ENCODE assay signal across 16 cellular contexts in the genomic region with DNA sequence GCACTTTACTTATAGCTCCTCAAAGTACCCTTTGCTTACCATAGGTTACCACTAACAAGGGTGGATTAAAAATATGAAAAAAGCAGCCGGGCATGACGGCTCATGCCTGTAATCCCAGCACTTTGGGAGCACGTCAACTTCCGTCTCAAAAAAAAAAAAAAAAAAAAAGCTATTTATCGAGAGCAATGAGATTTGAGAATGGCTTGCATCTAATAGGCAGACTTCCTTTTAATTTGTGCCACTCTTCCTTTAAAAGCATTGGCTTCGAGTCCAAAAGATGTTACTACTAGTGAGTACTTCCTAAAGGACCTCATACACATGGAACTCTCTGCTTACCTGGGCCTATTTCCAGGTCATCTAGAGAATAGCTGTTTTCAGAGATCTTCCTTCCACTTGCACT. TPM values are rescaled to one million over a fixed set of nuclear protein-coding genes. Genes with fewer than 3 reads are reported as not detected.
DNase-seq lines count a peak whose midpoint lies in the region; ATAC-seq and TF ChIP-seq lines count a peak whose summit lies in the region.
"Had no signal": no experiment of that assay in that cellular context is flagged by ENCODE, and none has a peak within 500 bp of the region (broad histone marks: within the 10 kb centered on the region; RNA-seq: fewer than 3 reads in every experiment).

No MANE protein-coding gene starts in this region.

- dilution Hi-C loops in mammary epithelial cell (cut with HindIII; ENCODE audit: low sequenced_read_pairs) = loop anchor here (5.0 kb wide), 1 partner anchor 77 kb away; the partner anchor contains the start of gene LIMA1

- H3K4me3 ChIP-seq in mammary epithelial cell (replicated peaks in 1 of 3; ENCODE audit: insufficient read depth in 1 of 3, low read depth in 2 of 3, low read length in 3 of 3) (no peak overlapping the region), esophagus squamous epithelium (no peak overlapping the region), suprapubic skin (peak overlapping the region; percentile 9)

- H3K4me3 Mint-ChIP-seq in MCF 10A (ENCODE audit: unreplicated experiment) (no peak overlapping the region), WTC11 (no peak overlapping the region)
- H3K4me3 Mint-ChIP-seq in activated T-cell treated with anti-CD3 and anti-CD28 coated beads, Interleukin-2, amount 50 U/mL, for 4 hours = no peak overlapping the region
- H3K4me3 Mint-ChIP-seq: CD14-positive monocyte; CD8-positive, alpha-beta T cell had no signal

- peaks cover 30% of the 10 kb centered on the region for H3K36me3 ChIP-seq in mammary epithelial cell (ENCODE audit: insufficient read depth, low read length)
- peaks cover 4 to 44% (median 8%) of the 10 kb centered on the region in 3 donors for H3K36me3 ChIP-seq in esophagus squamous epithelium
- H3K36me3 ChIP-seq in suprapubic skin = peaks cover 32% of the 10 kb centered on the region

- H3K4me1 Mint-ChIP-seq in MCF 10A (ENCODE audit: insufficient read depth, unreplicated experiment) (peaks cover 17% of the 10 kb centered on the region), WTC11 (peaks cover 23% of the 10 kb centered on the region)
- peaks cover 3% of the 10 kb centered on the region for H3K4me1 Mint-ChIP-seq in activated T-cell treated with anti-CD3 and anti-CD28 coated beads, Interleukin-2, amount 50 U/mL, for 4 hours (ENCODE audit: low read depth)
- H3K4me1 Mint-ChIP-seq: CD14-positive monocyte had no signal

- no peaks in the 10 kb centered on the region for H3K9me3 Mint-ChIP-seq in MCF 10A (ENCODE audit: unreplicated experiment)
- H3K9me3 Mint-ChIP-seq in WTC11 = no peaks in the 10 kb centered on the region
- H3K9me3 Mint-ChIP-seq in activated T-cell treated with anti-CD3 and anti-CD28 coated beads, Interleukin-2, amount 50 U/mL, for 4 hours = no peaks in the 10 kb centered on the region
- H3K9me3 Mint-ChIP-seq: CD14-positive monocyte; CD8-positive, alpha-beta T cell had no signal

- CTCF ChIA-PET in mammary epithelial cell (lab: Charles Lee; ENCODE audit: low non-redundant PET) = interaction anchor here (0.6 kb wide), 2 partner anchors 54 to 119 kb away, joined by 4 read pairs; no protein-coding TSS in a partner anchor
- CTCF ChIA-PET in MCF 10A (lab: Yijun Ruan, JAX) = interaction anchor here (0.6 to 0.7 kb wide), 2 partner anchors 35 to 109 kb away, joined by 3 read pairs; no protein-coding TSS in a partner anchor
- CTCF ChIA-PET in WTC11 (lab: Charles Lee) = interaction anchor here (0.6 to 1.0 kb wide), 3 partner anchors 78 to 1209 kb away, joined by 3 to 6 read pairs (median 3); partner anchors contain the start of gene LIMA1

- WGBS in mammary epithelial cell (ENCODE audit: low coverage, missing lambda C conversion rate) = 78% methylated on average over 6 of the region's 6 CpGs
- 49 to 74% methylated on average over 6 of the region's 6 CpGs for WGBS in esophagus squamous epithelium, 2 donors
- WGBS in suprapubic skin = 68% methylated on average over 6 of the region's 6 CpGs

- in situ Hi-C loops in mammary epithelial cell (cut with MboI; ENCODE audit: low sequenced_read_pairs in 2 of 2) = loop anchor here in 1 of 2 donors (25.0 kb wide), 2 partner anchors 107 to 207 kb away; partner anchors contain the start of gene LARP4

- no peak for TF ChIP-seq EP300 in suprapubic skin (IDR thresholded peaks at IDR 0.05)

- H3K36me3 Mint-ChIP-seq in MCF 10A (ENCODE audit: insufficient read depth, unreplicated experiment) (peaks cover 25% of the 10 kb centered on the region), WTC11 (peaks cover 29% of the 10 kb centered on the region)
- peaks cover 10% of the 10 kb centered on the region for H3K36me3 Mint-ChIP-seq in activated T-cell treated with anti-CD3 and anti-CD28 coated beads, Interleukin-2, amount 50 U/mL, for 4 hours (ENCODE audit: insufficient read depth)

- BruUV-seq in mammary epithelial cell (replicated peaks; lab: Mats Ljungman, UMichigan) (no TSS peak), MCF 10A (replicated peaks; lab: Mats Ljungman, UMichigan) (no TSS peak)

- H2AFZ ChIP-seq in mammary epithelial cell (ENCODE audit: low read depth, low read length) = no peak overlapping the region

- H3K27me3 ChIP-seq in mammary epithelial cell (ENCODE audit: insufficient read depth, low read length) (no peaks in the 10 kb centered on the region), esophagus squamous epithelium (no peaks in the 10 kb centered on the region), suprapubic skin (no peaks in the 10 kb centered on the region)

- no peaks in the 10 kb centered on the region for H3K27me3 Mint-ChIP-seq in MCF 10A (ENCODE audit: insufficient read depth, unreplicated experiment)
- no peaks in the 10 kb centered on the region for H3K27me3 Mint-ChIP-seq in WTC11 (ENCODE audit: low read depth)
- H3K27me3 Mint-ChIP-seq in activated T-cell treated with anti-CD3 and anti-CD28 coated beads, Interleukin-2, amount 50 U/mL, for 4 hours (ENCODE audit: low read depth) = no peaks in the 10 kb centered on the region

- peak overlapping the region; percentile 53 for H3K9ac ChIP-seq in mammary epithelial cell (ENCODE audit: insufficient read depth, low read length)

- no peaks in the 10 kb centered on the region for H3K9me3 ChIP-seq in mammary epithelial cell (replicated peaks; ENCODE audit: insufficient read depth, low read length)
- no peaks in the 10 kb centered on the region for H3K9me3 ChIP-seq in esophagus squamous epithelium
- H3K9me3 ChIP-seq in suprapubic skin = no peaks in the 10 kb centered on the region
- H3K9me3 ChIP-seq: Caco-2 had no signal

- no peaks in the 10 kb centered on the region for H4K20me1 ChIP-seq in mammary epithelial cell (ENCODE audit: insufficient read depth, low read length)

- ATAC-seq in WTC11 = no peak
- no peak for ATAC-seq in activated T-cell treated with anti-CD3 and anti-CD28 coated beads, Interleukin-2, amount 50 U/mL, for 4 hours
- ATAC-seq in GM19328 (IDR thresholded peaks at IDR 0.05; ENCODE audit: unreplicated experiment) = no peak
- ATAC-seq: CD8-positive, alpha-beta T cell; HepG2 had no signal

- TF ChIP-seq POLR2A in esophagus squamous epithelium (IDR thresholded peaks at IDR 0.05) = no peak
- TF ChIP-seq POLR2A in suprapubic skin (IDR thresholded peaks at IDR 0.05) = no peak

- TF ChIP-seq CTCF in mammary epithelial cell (conservative IDR thresholded peaks at IDR 0.05 in 1 of 2, IDR thresholded peaks at IDR 0.05 in 1 of 2; ENCODE audit: extremely low read depth in 1 of 2, insufficient read depth in 1 of 2, low read depth in 1 of 2, low read length in 2 of 2) (no peak), MCF 10A (IDR thresholded peaks at IDR 0.05; ENCODE audit: unreplicated experiment) (no peak), WTC11 (IDR thresholded peaks at IDR 0.05) (no peak), esophagus squamous epithelium (IDR thresholded peaks at IDR 0.05) (no peak), suprapubic skin (IDR thresholded peaks at IDR 0.05) (no peak)

- intact Hi-C loops in mammary epithelial cell (cut with micrococcal nuclease) = no loop called here
- intact Hi-C loops in MCF 10A (cut with micrococcal nuclease) = no loop called here
- intact Hi-C loops in esophagus squamous epithelium (cut with DNase I) = no loop called here

- H3K4me1 ChIP-seq in mammary epithelial cell (ENCODE audit: insufficient read depth, low read length) (peaks cover 56% of the 10 kb centered on the region), esophagus squamous epithelium (peaks cover 5 to 89% (median 24%) of the 10 kb centered on the region in 3 donors), suprapubic skin (peaks cover 33% of the 10 kb centered on the region)

- H3K27ac ChIP-seq in mammary epithelial cell (ENCODE audit: insufficient read depth, low read depth, low read length) (peak overlapping the region; percentile 38), esophagus squamous epithelium (peak overlapping the region in 3 of 4 donors; percentile 43 to 75 (median 52)), suprapubic skin (peak overlapping the region; percentile 60)
- H3K27ac ChIP-seq: 22Rv1 had no signal

- H3K27ac Mint-ChIP-seq in MCF 10A (ENCODE audit: low read depth, unreplicated experiment) (no peak overlapping the region), WTC11 (peak overlapping the region; percentile 63; the same call in 1 of the 2 replicates)
- H3K27ac Mint-ChIP-seq: CD14-positive monocyte; CD8-positive, alpha-beta T cell had no signal

- peaks cover 82% of the 10 kb centered on the region for H3K79me2 ChIP-seq in mammary epithelial cell (ENCODE audit: insufficient read depth, low read length)

- H3K4me2 ChIP-seq in mammary epithelial cell (ENCODE audit: insufficient read depth, low read depth, low read length) = peak overlapping the region; percentile 24

- POLR2A ChIA-PET in MCF 10A (lab: Yijun Ruan, JAX) (interaction anchor here (2.4 to 7.5 kb wide), 2 partner anchors 15 to 78 kb away, joined by 6 to 59 read pairs; partner anchors contain the start of gene LIMA1), WTC11 (lab: Charles Lee) (interaction anchor here (0.7 kb wide), 1 partner anchor 94 kb away, joined by 8 read pairs; no protein-coding TSS in a partner anchor)

- no peak for DNase-seq in mammary epithelial cell
- DNase-seq in MCF 10A (ENCODE audit: unreplicated experiment) = no peak
- no peak for DNase-seq in WTC11 (ENCODE audit: low spot score)
- DNase-seq in esophagus squamous epithelium (lab: John Stamatoyannopoulos, UW) = no peak
- no peak for DNase-seq in suprapubic skin (ENCODE audit: low spot score in 2 of 2)
- no peak for DNase-seq in SKM-1 treated with dmso at 0.1 percent for 144 hours (lab: John Stamatoyannopoulos, UW; ENCODE audit: unreplicated experiment)
- no peak for DNase-seq in activated T-cell treated with anti-CD3 and anti-CD28 coated beads, Interleukin-2, amount 50 U/mL, for 4 hours
- DNase-seq: Caco-2; CD8-positive, alpha-beta T cell; DND-41; GDM1; HCEC 1CT had no signal

RNA-seq across cellular contexts. Expression of gene CERS5, which starts 38.5 kb away (rescaled TPM):
- 10 to 100 TPM; 29.2 to 65.7 TPM for total RNA-seq in mammary epithelial cell
- polyA plus RNA-seq in mammary epithelial cell = 43.5 TPM
- polyA minus RNA-seq in mammary epithelial cell = 187 TPM
- 56.8 and 58.1 TPM in 2 replicates for total RNA-seq in MCF 10A (2022)
- 47.8 to 55.8 TPM (median 51.7 TPM) in 3 replicates for total RNA-seq in WTC11 (2021)
- total RNA-seq in esophagus squamous epithelium = 10 to 100 TPM; 13.0 to 27.5 (median 21.2) TPM
- 10 to 100 TPM; 29.4 to 45.1 (median 38.9) TPM for total RNA-seq in suprapubic skin
- total RNA-seq in activated T-cell treated with anti-CD3 and anti-CD28 coated beads, Interleukin-2, amount 50 U/mL, for 4 hours = 10 to 100 TPM; 39.0 to 48.0 (median 39.0) TPM
